15 cellular contexts compared by ENCODE assay signal in genomic region chr10:131805696-131806095, GRCh38.
DNase-seq lines count a peak whose midpoint lies in the region; TF ChIP-seq lines count a peak whose summit lies in the region.
"Had no signal": no experiment of that assay in that cellular context is flagged by ENCODE, and none has a peak within 500 bp of the region (broad histone marks: within the 10 kb centered on the region; RNA-seq: fewer than 3 reads in every experiment).

No MANE protein-coding gene starts in this region.

- no peaks in the 10 kb centered on the region for H4K20me1 ChIP-seq in osteoblast (ENCODE audit: insufficient read depth, low read length)

- H3K4me1 ChIP-seq in osteoblast (ENCODE audit: insufficient read depth, low read length) = no peaks in the 10 kb centered on the region
- H3K4me1 ChIP-seq: BE2C had no signal

- H3K4me3 ChIP-seq in H7 (ENCODE audit: insufficient read depth, low read depth, low read length) = no peak overlapping the region
- H3K4me3 ChIP-seq in osteoblast (ENCODE audit: insufficient read depth, low read length) = no peak overlapping the region

- no peaks in the 10 kb centered on the region for H3K9me3 ChIP-seq in osteoblast (ENCODE audit: low read depth, low read length)
- H3K9me3 ChIP-seq: BE2C had no signal

- in situ Hi-C loops in ACHN (cut with HindIII; ENCODE audit: low pct_ligation_motif_present, low pct_unique_long_range_greater_than_20kb, low sequenced_read_pairs) = no loop called here

- H3K27me3 ChIP-seq in H7 (ENCODE audit: control insufficient read depth, insufficient read depth, low read length) (no peaks in the 10 kb centered on the region), osteoblast (ENCODE audit: insufficient read depth, low read length) (no peaks in the 10 kb centered on the region)
- H3K27me3 ChIP-seq: BE2C had no signal

- H3K4me2 ChIP-seq in osteoblast (ENCODE audit: insufficient read depth, low read length) = no peak overlapping the region

- H3K27ac ChIP-seq in osteoblast (ENCODE audit: low read depth, low read length) = no peak overlapping the region
- H3K27ac ChIP-seq: C4-2B had no signal

- DNase-seq in H7 (peak; percentile 59), ecto neural progenitor cell (ENCODE audit: low spot score) (peak; percentile 32), osteoblast (ENCODE audit: insufficient read length, low spot score, missing footprints) (peak; percentile 48), ureter (ENCODE audit: low spot score) (peak; percentile 34), ACHN (no peak)
- DNase-seq in stimulated activated CD4-positive, alpha-beta T cell treated with anti-CD3 and anti-CD28 coated beads, Interleukin-15, amount 100 ng/mL, for 24 hours = no peak
- no peak for DNase-seq in activated T-cell treated with anti-CD3 and anti-CD28 coated beads, Interleukin-2, amount 50 U/mL, for 48 hours
- DNase-seq: BE2C, COR-L47, DMS153, DMS79 treated with DMSO at 0.1 percent for 48 hours, EL, H9, IMR-90 had no signal

- H3K36me3 ChIP-seq in H7 (replicated peaks; ENCODE audit: control insufficient read depth, insufficient read depth, low read length) (no peaks in the 10 kb centered on the region), osteoblast (ENCODE audit: insufficient read depth, low read length) (no peaks in the 10 kb centered on the region)
- H3K36me3 ChIP-seq: BE2C had no signal

- no peaks in the 10 kb centered on the region for H3K79me2 ChIP-seq in osteoblast (ENCODE audit: insufficient read depth, low read length)

- no peak overlapping the region for H2AFZ ChIP-seq in osteoblast (ENCODE audit: low read length)

- TF ChIP-seq CTCF in osteoblast (IDR thresholded peaks at IDR 0.05; ENCODE audit: extremely low read depth, low read depth, low read length) = no peak

Comparison
In these comparisons a context has a peak if more than half of its experiments do, and no peak if none do; other contexts are left out.
1. DNase-seq: peak in H7 (single experiment), ecto neural progenitor cell (single experiment), osteoblast (single experiment) and ureter (single experiment); none in stimulated activated CD4-positive, alpha-beta T cell treated with anti-CD3 and anti-CD28 coated beads, Interleukin-15, amount 100 ng/mL, for 24 hours (single experiment), ACHN (single experiment) and activated T-cell treated with anti-CD3 and anti-CD28 coated beads, Interleukin-2, amount 50 U/mL, for 48 hours (0 of 2).